ENCODE assay signal across 8 cellular contexts in the genomic region with DNA sequence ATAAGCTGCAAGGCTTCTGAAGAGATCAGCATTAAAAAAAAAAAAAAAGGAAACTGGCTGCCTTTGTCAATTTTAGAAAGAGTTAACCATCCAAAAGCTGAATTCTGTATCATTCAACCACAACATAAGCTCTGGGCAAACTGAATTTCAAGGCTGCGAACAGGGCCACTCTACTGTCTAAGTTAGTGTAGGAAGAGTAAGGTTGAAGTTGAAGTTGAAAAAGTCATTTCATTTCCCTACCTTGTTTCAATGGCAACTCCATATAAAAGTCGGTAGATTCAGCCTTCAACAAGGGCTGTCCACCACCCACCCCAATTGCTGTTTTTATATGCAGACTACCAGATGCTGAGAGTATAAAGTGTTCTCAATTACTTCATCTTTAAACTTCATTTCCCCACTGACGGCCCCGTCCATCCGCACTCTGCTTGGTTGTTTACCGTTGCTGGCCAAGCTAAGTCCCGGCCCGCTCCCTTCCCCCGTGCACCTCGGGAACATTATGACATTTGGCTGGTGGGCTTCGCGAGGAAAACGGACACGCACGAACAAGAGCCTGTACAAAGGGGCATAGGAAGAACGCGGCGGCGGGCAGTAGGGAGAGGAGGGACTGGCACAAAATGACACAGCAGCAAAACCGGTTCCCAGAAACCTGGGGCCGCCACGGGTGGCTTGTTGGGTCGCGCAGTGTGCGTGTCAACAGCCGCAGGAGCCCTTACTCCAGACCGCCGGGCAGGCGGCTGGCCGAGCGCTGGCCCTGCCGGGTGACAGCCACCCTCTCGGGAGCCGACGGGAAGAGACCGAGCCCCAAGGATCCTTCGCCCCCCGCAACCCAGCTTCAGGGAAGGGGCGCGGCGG. TPM values are rescaled to one million over a fixed set of nuclear protein-coding genes. Genes with fewer than 3 reads are reported as not detected.
DNase-seq lines count a peak whose midpoint lies in the region; ATAC-seq and TF ChIP-seq lines count a peak whose summit lies in the region.

No MANE protein-coding gene starts in this region.

- H3K4me3 ChIP-seq in AG09309 (ENCODE audit: control insufficient read depth, low read depth, low read length) (peak overlapping the region; percentile 73), SJSA1 (peak overlapping the region; percentile 87), brain microvascular endothelial cell (ENCODE audit: low read depth, low read length) (peak overlapping the region; percentile 77), skin epidermis (peak overlapping the region; percentile 74 to 97 (median 88))

- H3K27me3 ChIP-seq in SJSA1 (replicated peaks) (no peaks in the 10 kb centered on the region), brain microvascular endothelial cell (replicated peaks) (no peaks in the 10 kb centered on the region)

- ATAC-seq in GM18511 (IDR thresholded peaks at IDR 0.05; ENCODE audit: unreplicated experiment), result peak; percentile 18
- ATAC-seq in HG03066 (IDR thresholded peaks at IDR 0.05; ENCODE audit: low read depth, unreplicated experiment), result peak; percentile 7

- peaks cover 7% of the 10 kb centered on the region; the same call in 1 of the 2 replicates for H3K4me1 ChIP-seq in SJSA1 (replicated peaks)

- no peaks in the 10 kb centered on the region for H3K9me3 Mint-ChIP-seq in immature natural killer cell

- DNase-seq in AG09309 (ENCODE audit: low read depth), result no peak
- peak; percentile 52 to 71 for DNase-seq in SJSA1 (ENCODE audit: low read depth in 1 of 2, low spot score in 2 of 2)
- DNase-seq in brain microvascular endothelial cell, result peak; percentile 16
- DNase-seq in immature natural killer cell, result no peak
- DNase-seq in NCI-H187 (lab: John Stamatoyannopoulos, UW), result no peak

- H3K36me3 ChIP-seq in SJSA1 (peaks cover 6% of the 10 kb centered on the region), brain microvascular endothelial cell (replicated peaks) (no peaks in the 10 kb centered on the region)

- H3K27me3 Mint-ChIP-seq in immature natural killer cell (ENCODE audit: low read depth in 3 of 3), result peaks cover 6 to 10% (median 7%) of the 10 kb centered on the region in 3 donors

- TF ChIP-seq CTCF in AG09309 (IDR thresholded peaks at IDR 0.05; ENCODE audit: control insufficient read depth, insufficient read depth, low read depth, low read length, missing control alignments) (no peak), brain microvascular endothelial cell (IDR thresholded peaks at IDR 0.05; ENCODE audit: low read depth, low read length, missing control alignments) (no peak)

- in situ Hi-C loops in brain microvascular endothelial cell (cut with HindIII; ENCODE audit: low pct_ligation_motif_present, low sequenced_read_pairs), result no loop called here

- H3K27ac ChIP-seq in SJSA1 (peak overlapping the region; percentile 73), brain microvascular endothelial cell (peak overlapping the region; percentile 53), skin epidermis (peak overlapping the region; percentile 35 to 95 (median 82))

- no peaks in the 10 kb centered on the region for H3K9me3 ChIP-seq in SJSA1 (replicated peaks)

- peak overlapping the region; percentile 95 to 96 (median 96) for H3K4me3 Mint-ChIP-seq in immature natural killer cell

- H3K27ac Mint-ChIP-seq in immature natural killer cell, result peak overlapping the region; percentile 90 to 99 (median 96)

- H3K36me3 Mint-ChIP-seq in immature natural killer cell, result no peaks in the 10 kb centered on the region

- H3K4me1 Mint-ChIP-seq in immature natural killer cell, result peaks cover 53 to 66% of the 10 kb centered on the region in 2 donors

RNA-seq across cellular contexts. Expression of gene LIN54, which starts 1.4 kb away (rescaled TPM):
- total RNA-seq in SJSA1 (2014; rRNA removed; shearing (Covaris generic)), result 22.4 and 42.4 TPM in 2 replicates
- polyA plus RNA-seq in immature natural killer cell, result 10 to 100 TPM in 1 of 3 donors, 1 to 10 TPM in 2; 5.5 to 13.1 (median 6.9) TPM

RNA-seq across cellular contexts. Expression of gene COPS4, which starts 23.0 kb away (rescaled TPM):
- 58.5 and 111 TPM in 2 replicates for total RNA-seq in SJSA1 (2014; rRNA removed; shearing (Covaris generic))
- 10 to 100 TPM; 61.0 to 90.6 (median 71.1) TPM for polyA plus RNA-seq in immature natural killer cell

Comparison
In these comparisons a context has a peak if more than half of its experiments do, and no peak if none do; other contexts are left out.
1. DNase-seq: peak in SJSA1 (2 of 2) and brain microvascular endothelial cell (single experiment); none in AG09309 (single experiment), immature natural killer cell (0 of 3) and NCI-H187 (0 of 2).
2. Peak in every context shown above with its lines, with median percentiles within 50 percentile points of each other: H3K4me3 ChIP-seq and H3K27ac ChIP-seq.